8 cellular contexts compared by ENCODE assay signal in genomic region chr1:33612877-33613487, GRCh38.
DNase-seq lines count a peak whose midpoint lies in the region; ATAC-seq and TF ChIP-seq lines count a peak whose summit lies in the region.

No MANE protein-coding gene starts in this region.

- DNase-seq in COLO829 (ENCODE audit: low spot score) (peak; percentile 79), H7 (peak; percentile 87), NCI-H460 (ENCODE audit: extremely low read depth, low read depth) (peak; percentile 48), cardiac muscle cell (ENCODE audit: low read depth in 1 of 2, low spot score in 1 of 2) (peak; percentile 80 to 88), retinal pigment epithelial cell (ENCODE audit: low read depth) (peak; percentile 16), T-helper 17 cell (no peak)
- peak; percentile 40 to 42 for DNase-seq in activated T-cell treated with anti-CD3 and anti-CD28 coated beads, Interleukin-2, amount 50 U/mL, for 72 hours

- H3K9me3 ChIP-seq in cardiac muscle cell (ENCODE audit: low read depth): no peaks in the 10 kb centered on the region
- H3K9me3 ChIP-seq in T-helper 17 cell (ENCODE audit: control insufficient read depth, low read length, poor library complexity, severe bottlenecking): no peaks in the 10 kb centered on the region

- peaks cover 41% of the 10 kb centered on the region for H3K27me3 Mint-ChIP-seq in activated T-cell treated with anti-CD3 and anti-CD28 coated beads, Interleukin-2, amount 50 U/mL, for 72 hours (ENCODE audit: low read depth)
- peaks cover 20% of the 10 kb centered on the region for H3K27me3 Mint-ChIP-seq in activated T-helper 17 cell treated with anti-CD3 and anti-CD28 coated beads, Interleukin-2, amount 50 U/mL, for 72 hours
- peaks cover 50% of the 10 kb centered on the region for H3K27me3 Mint-ChIP-seq in T-helper 17 cell

- H3K4me3 ChIP-seq in H7 (ENCODE audit: insufficient read depth, low read depth, low read length) (no peak overlapping the region), cardiac muscle cell (no peak overlapping the region), retinal pigment epithelial cell (ENCODE audit: low read length) (no peak overlapping the region)

- H3K27ac ChIP-seq in cardiac muscle cell: no peak overlapping the region

- H3K27me3 ChIP-seq in H7 (ENCODE audit: control insufficient read depth, insufficient read depth, low read length): no peaks in the 10 kb centered on the region
- H3K27me3 ChIP-seq in cardiac muscle cell: no peaks in the 10 kb centered on the region

- H3K36me3 ChIP-seq in H7 (replicated peaks; ENCODE audit: control insufficient read depth, insufficient read depth, low read length) (no peaks in the 10 kb centered on the region), cardiac muscle cell (no peaks in the 10 kb centered on the region)

- H3K27ac Mint-ChIP-seq in activated T-cell treated with anti-CD3 and anti-CD28 coated beads, Interleukin-2, amount 50 U/mL, for 72 hours: no peak overlapping the region
- H3K27ac Mint-ChIP-seq in activated T-helper 17 cell treated with anti-CD3 and anti-CD28 coated beads, Interleukin-2, amount 50 U/mL, for 72 hours: no peak overlapping the region
- H3K27ac Mint-ChIP-seq in T-helper 17 cell: no peak overlapping the region

- H3K4me1 Mint-ChIP-seq in activated T-cell treated with anti-CD3 and anti-CD28 coated beads, Interleukin-2, amount 50 U/mL, for 72 hours (ENCODE audit: low read depth): no peaks in the 10 kb centered on the region
- H3K4me1 Mint-ChIP-seq in activated T-helper 17 cell treated with anti-CD3 and anti-CD28 coated beads, Interleukin-2, amount 50 U/mL, for 72 hours: no peaks in the 10 kb centered on the region
- peaks cover 8% of the 10 kb centered on the region for H3K4me1 Mint-ChIP-seq in T-helper 17 cell

- H3K9me3 Mint-ChIP-seq in activated T-cell treated with anti-CD3 and anti-CD28 coated beads, Interleukin-2, amount 50 U/mL, for 72 hours: no peaks in the 10 kb centered on the region
- H3K9me3 Mint-ChIP-seq in activated T-helper 17 cell treated with anti-CD3 and anti-CD28 coated beads, Interleukin-2, amount 50 U/mL, for 72 hours: no peaks in the 10 kb centered on the region

- ATAC-seq in activated T-cell treated with anti-CD3 and anti-CD28 coated beads, Interleukin-2, amount 50 U/mL, for 72 hours (replicated peaks in 1 of 2): peak in 1 of 2 donors; percentile 36
- ATAC-seq in activated T-helper 17 cell treated with anti-CD3 and anti-CD28 coated beads, Interleukin-2, amount 50 U/mL, for 72 hours (replicated peaks): no peak
- ATAC-seq in T-helper 17 cell: no peak

- no peaks in the 10 kb centered on the region for H3K4me1 ChIP-seq in cardiac muscle cell (ENCODE audit: low read depth)

- TF ChIP-seq CTCF in cardiac muscle cell (IDR thresholded peaks at IDR 0.05; ENCODE audit: low read depth, low read length) (peak; percentile 93), retinal pigment epithelial cell (conservative IDR thresholded peaks at IDR 0.05; ENCODE audit: low read depth, low read length) (peak; percentile 97)

- H3K36me3 Mint-ChIP-seq in activated T-cell treated with anti-CD3 and anti-CD28 coated beads, Interleukin-2, amount 50 U/mL, for 72 hours (ENCODE audit: insufficient read depth in 2 of 2): no peaks in the 10 kb centered on the region
- no peaks in the 10 kb centered on the region for H3K36me3 Mint-ChIP-seq in activated T-helper 17 cell treated with anti-CD3 and anti-CD28 coated beads, Interleukin-2, amount 50 U/mL, for 72 hours (ENCODE audit: low read depth)
- H3K36me3 Mint-ChIP-seq in T-helper 17 cell (ENCODE audit: low read depth): no peaks in the 10 kb centered on the region

- H3K4me3 Mint-ChIP-seq in activated T-cell treated with anti-CD3 and anti-CD28 coated beads, Interleukin-2, amount 50 U/mL, for 72 hours: no peak overlapping the region
- no peak overlapping the region for H3K4me3 Mint-ChIP-seq in activated T-helper 17 cell treated with anti-CD3 and anti-CD28 coated beads, Interleukin-2, amount 50 U/mL, for 72 hours
- H3K4me3 Mint-ChIP-seq in T-helper 17 cell: no peak overlapping the region

Comparison
In these comparisons a context has a peak if more than half of its experiments do, and no peak if none do; other contexts are left out.
1. DNase-seq: peak in COLO829 (single experiment), H7 (single experiment), NCI-H460 (single experiment), activated T-cell treated with anti-CD3 and anti-CD28 coated beads, Interleukin-2, amount 50 U/mL, for 72 hours (2 of 2), cardiac muscle cell (2 of 2) and retinal pigment epithelial cell (single experiment); none in T-helper 17 cell (0 of 3).